ENCODE assay signal across 8 cellular contexts in the genomic region with DNA sequence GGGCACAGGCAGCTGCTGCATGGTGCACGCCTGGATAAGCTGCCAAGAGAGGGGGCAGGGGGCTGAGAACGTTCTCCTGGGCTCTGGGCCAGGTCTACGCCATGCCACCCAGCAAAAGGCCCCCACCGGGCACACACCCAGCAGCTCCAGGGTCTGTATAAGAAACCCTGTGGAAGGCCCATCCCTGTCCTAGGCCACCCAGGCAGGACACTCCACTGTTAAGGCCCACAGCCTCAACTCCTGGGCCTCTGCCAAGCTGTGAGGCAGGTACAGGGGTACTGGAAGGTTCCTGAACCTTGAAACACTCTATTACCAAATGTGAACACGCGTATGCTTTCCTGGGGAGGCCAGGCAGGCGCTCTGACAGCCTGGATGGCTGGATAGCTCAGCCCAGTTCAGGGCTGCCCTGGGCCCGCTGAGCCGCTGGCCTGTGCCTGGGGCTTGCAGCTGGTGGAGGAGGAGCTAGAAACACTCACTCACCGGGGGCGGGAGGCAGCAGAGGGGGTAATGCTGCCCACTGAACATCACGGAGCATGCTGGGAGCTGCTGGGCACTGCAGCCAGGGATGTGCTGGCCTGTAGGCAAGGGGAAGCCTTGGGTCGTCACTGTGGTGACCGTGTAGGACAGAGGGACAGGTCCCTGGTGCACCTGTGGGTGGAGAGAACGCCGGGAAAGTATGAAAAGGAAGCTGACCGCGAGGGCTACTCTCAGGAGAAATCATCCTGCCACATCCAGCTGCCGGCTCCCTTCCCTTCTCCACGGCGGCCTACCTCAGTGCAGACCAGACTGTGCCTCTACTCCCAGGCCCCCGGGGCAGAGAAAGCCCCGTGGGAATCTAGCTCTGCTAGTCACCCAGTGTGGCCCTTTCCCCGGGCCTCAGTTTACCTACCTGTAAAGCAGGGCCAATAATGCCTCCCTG. TPM values are rescaled to one million over a fixed set of nuclear protein-coding genes. Genes with fewer than 3 reads are reported as not detected.
A peak's percentile ranks its signal among the peaks of the same experiment; 100 is the strongest.
DNase-seq lines count a peak whose midpoint lies in the region; ATAC-seq and TF ChIP-seq lines count a peak whose summit lies in the region.

No MANE protein-coding gene starts in this region.

- H3K27me3 ChIP-seq in upper lobe of left lung, result no peaks in the 10 kb centered on the region

- H3K36me3 Mint-ChIP-seq in activated T-cell treated with anti-CD3 and anti-CD28 coated beads, Interleukin-2, amount 50 U/mL, for 72 hours (ENCODE audit: insufficient read depth in 2 of 2), result peaks cover 6% of the 10 kb centered on the region in 2 donors
- peaks cover 3% of the 10 kb centered on the region for H3K36me3 Mint-ChIP-seq in type B pancreatic cell

- H3K27me3 Mint-ChIP-seq in activated T-cell treated with anti-CD3 and anti-CD28 coated beads, Interleukin-2, amount 50 U/mL, for 72 hours (ENCODE audit: low read depth), result no peaks in the 10 kb centered on the region
- H3K27me3 Mint-ChIP-seq in type B pancreatic cell, result no peaks in the 10 kb centered on the region

- TF ChIP-seq EP300 in upper lobe of left lung (IDR thresholded peaks at IDR 0.05), result no peak

- no peak for TF ChIP-seq POLR2A in upper lobe of left lung (IDR thresholded peaks at IDR 0.05)

- no peaks in the 10 kb centered on the region for H3K9me3 Mint-ChIP-seq in activated T-cell treated with anti-CD3 and anti-CD28 coated beads, Interleukin-2, amount 50 U/mL, for 72 hours
- H3K9me3 Mint-ChIP-seq in type B pancreatic cell, result no peaks in the 10 kb centered on the region

- peak; percentile 15 to 34 for ATAC-seq in activated T-cell treated with anti-CD3 and anti-CD28 coated beads, Interleukin-2, amount 50 U/mL, for 72 hours (replicated peaks in 1 of 2)
- ATAC-seq in upper lobe of left lung (ENCODE audit: low FRiP score in 2 of 2), result no peak

- no peaks in the 10 kb centered on the region for H3K9me3 ChIP-seq in upper lobe of left lung

- peaks cover 2 to 51% (median 49%) of the 10 kb centered on the region in 4 donors for H3K36me3 ChIP-seq in upper lobe of left lung

- peak overlapping the region; percentile 64 for H3K27ac Mint-ChIP-seq in activated T-cell treated with anti-CD3 and anti-CD28 coated beads, Interleukin-2, amount 50 U/mL, for 72 hours
- no peak overlapping the region for H3K27ac Mint-ChIP-seq in type B pancreatic cell

- H3K4me1 Mint-ChIP-seq in activated T-cell treated with anti-CD3 and anti-CD28 coated beads, Interleukin-2, amount 50 U/mL, for 72 hours (ENCODE audit: low read depth), result peaks cover 46% of the 10 kb centered on the region
- H3K4me1 Mint-ChIP-seq in type B pancreatic cell (ENCODE audit: unreplicated experiment), result peaks cover 20% of the 10 kb centered on the region

- 54 to 55% methylated on average over 11 to 21 of the region's 24 CpGs for WGBS in upper lobe of left lung, 2 donors

- peak overlapping the region in 2 of 4 donors; percentile 12 to 53 for H3K27ac ChIP-seq in upper lobe of left lung

- peaks cover 48 to 68% (median 63%) of the 10 kb centered on the region in 4 donors for H3K4me1 ChIP-seq in upper lobe of left lung

- peak; percentile 37 for DNase-seq in stimulated activated CD4-positive, alpha-beta T cell treated with anti-CD3 and anti-CD28 coated beads, Interleukin-12 subunit alpha, Interleukin-12 subunit beta, amount 100 ng/mL, for 4 hours
- DNase-seq in stimulated activated CD4-positive, alpha-beta T cell treated with anti-CD3 and anti-CD28 coated beads, Interleukin-4, amount 100 ng/mL, for 4 hours, result no peak
- no peak for DNase-seq in activated T-cell treated with anti-CD3 and anti-CD28 coated beads, Interleukin-2, amount 50 U/mL, for 72 hours
- peak; percentile 57 for DNase-seq in left kidney (ENCODE audit: low read depth, low spot score)
- DNase-seq in type B pancreatic cell (ENCODE audit: extremely low spot score, unreplicated experiment), result no peak
- no peak for DNase-seq in NCI-H82 treated with DMSO at 0.1 percent for 48 hours (lab: John Stamatoyannopoulos, UW; ENCODE audit: unreplicated experiment)
- no peak for DNase-seq in upper lobe of left lung
- no peak for DNase-seq in cerebellar cortex (ENCODE audit: low spot score)

- TF ChIP-seq CTCF in type B pancreatic cell (conservative IDR thresholded peaks at IDR 0.05), result no peak
- no peak for TF ChIP-seq CTCF in upper lobe of left lung (IDR thresholded peaks at IDR 0.05)

- peak overlapping the region; percentile 82 to 86 for H3K4me3 Mint-ChIP-seq in activated T-cell treated with anti-CD3 and anti-CD28 coated beads, Interleukin-2, amount 50 U/mL, for 72 hours
- H3K4me3 Mint-ChIP-seq in type B pancreatic cell, result peak overlapping the region; percentile 55

- no peak overlapping the region for H3K4me3 ChIP-seq in upper lobe of left lung

RNA-seq across cellular contexts. Expression of gene RNF44, which starts 6.0 kb away (rescaled TPM):
- 10 to 100 TPM; 93.0 to 93.6 TPM for total RNA-seq in activated T-cell treated with anti-CD3 and anti-CD28 coated beads, Interleukin-2, amount 50 U/mL, for 72 hours
- total RNA-seq in type B pancreatic cell (ENCODE audit: low replicate concordance) (85.8 and 103 TPM in 2 replicates), upper lobe of left lung (10 to 100 TPM; 13.4 to 76.5 (median 51.7) TPM)

RNA-seq across cellular contexts. Expression of gene CDHR2, which starts 17.9 kb away (rescaled TPM):
- under 1 TPM; 0.67 to 0.81 TPM for total RNA-seq in activated T-cell treated with anti-CD3 and anti-CD28 coated beads, Interleukin-2, amount 50 U/mL, for 72 hours
- total RNA-seq in type B pancreatic cell (ENCODE audit: low replicate concordance) (4.1 TPM in 2 replicates), upper lobe of left lung (under 1 TPM in 2 of 6 donors, not detected in 4; 0.30 to 0.34 TPM)

Comparison
In these comparisons a context has a peak if more than half of its experiments do, and no peak if none do; other contexts are left out.
1. DNase-seq: peak in stimulated activated CD4-positive, alpha-beta T cell treated with anti-CD3 and anti-CD28 coated beads, Interleukin-12 subunit alpha, Interleukin-12 subunit beta, amount 100 ng/mL, for 4 hours (single experiment) and left kidney (single experiment); none in stimulated activated CD4-positive, alpha-beta T cell treated with anti-CD3 and anti-CD28 coated beads, Interleukin-4, amount 100 ng/mL, for 4 hours (0 of 2), activated T-cell treated with anti-CD3 and anti-CD28 coated beads, Interleukin-2, amount 50 U/mL, for 72 hours (0 of 2), type B pancreatic cell (single experiment), NCI-H82 treated with DMSO at 0.1 percent for 48 hours (single experiment), upper lobe of left lung (0 of 2) and cerebellar cortex (single experiment).
2. ATAC-seq: peak in activated T-cell treated with anti-CD3 and anti-CD28 coated beads, Interleukin-2, amount 50 U/mL, for 72 hours (2 of 2); none in upper lobe of left lung (0 of 2).